Comparison of ENCODE assay signal across 13 cellular contexts in genomic region chr14:22476005-22476751, GRCh38.
DNase-seq lines count a peak whose midpoint lies in the region; ATAC-seq, FAIRE-seq and TF ChIP-seq lines count a peak whose summit lies in the region.
"Had no signal": no experiment of that assay in that cellular context is flagged by ENCODE, and none has a peak within 500 bp of the region (broad histone marks: within the 10 kb centered on the region; RNA-seq: fewer than 3 reads in every experiment).

No MANE protein-coding gene starts in this region.

- TF ChIP-seq POLR2A in H1 (IDR thresholded peaks at IDR 0.05; ENCODE audit: control extremely low read depth in 1 of 2, low read depth in 2 of 2, low read length in 2 of 2): no peak

- no peak for TF ChIP-seq RAD21 in H1 (IDR thresholded peaks at IDR 0.05 in 1 of 2, conservative IDR thresholded peaks at IDR 0.05 in 1 of 2; ENCODE audit: low read depth in 2 of 2, low read length in 2 of 2)

- peaks cover 2% of the 10 kb centered on the region for H3K4me1 Mint-ChIP-seq in activated naive CD4-positive, alpha-beta T cell treated with anti-CD3 and anti-CD28 coated beads, Interleukin-2, amount 50 U/mL, for 24 hours
- H3K4me1 Mint-ChIP-seq: central memory CD8-positive, alpha-beta T cell had no signal

- H3K79me1 ChIP-seq in H1 (ENCODE audit: low read depth, low read length): no peaks in the 10 kb centered on the region

- H3K9me3 ChIP-seq in Loucy (ENCODE audit: insufficient read depth, low read depth, low read length): no peaks in the 10 kb centered on the region
- no peaks in the 10 kb centered on the region for H3K9me3 ChIP-seq in H1 (ENCODE audit: insufficient read depth in 2 of 2, low read depth in 1 of 2, low read length in 1 of 2)

- no peak overlapping the region for H4K5ac ChIP-seq in H1 (ENCODE audit: insufficient read length, low read depth, low read length)

- no peak overlapping the region for H3K27ac Mint-ChIP-seq in activated naive CD4-positive, alpha-beta T cell treated with anti-CD3 and anti-CD28 coated beads, Interleukin-2, amount 50 U/mL, for 24 hours

- H2BK5ac ChIP-seq in H1 (ENCODE audit: low read depth, low read length): no peak overlapping the region

- H3K9me3 Mint-ChIP-seq in activated naive CD4-positive, alpha-beta T cell treated with anti-CD3 and anti-CD28 coated beads, Interleukin-2, amount 50 U/mL, for 24 hours: no peaks in the 10 kb centered on the region
- H3K9me3 Mint-ChIP-seq: central memory CD8-positive, alpha-beta T cell had no signal

- ATAC-seq in HG02798 (IDR thresholded peaks at IDR 0.05; ENCODE audit: poor library complexity, unreplicated experiment): no peak
- ATAC-seq in HG02973 (IDR thresholded peaks at IDR 0.05; ENCODE audit: unreplicated experiment): no peak

- no peak overlapping the region for H4K8ac ChIP-seq in H1 (ENCODE audit: extremely low read depth, insufficient read depth, low read length)

- no peaks in the 10 kb centered on the region for H3K27me3 Mint-ChIP-seq in activated naive CD4-positive, alpha-beta T cell treated with anti-CD3 and anti-CD28 coated beads, Interleukin-2, amount 50 U/mL, for 24 hours
- H3K27me3 Mint-ChIP-seq: central memory CD8-positive, alpha-beta T cell had no signal

- H3K27ac ChIP-seq in H1 (ENCODE audit: low read depth, low read length): no peak overlapping the region

- peaks cover 94% of the 10 kb centered on the region for H3K79me2 ChIP-seq in Loucy (ENCODE audit: insufficient read depth, low read length)
- no peaks in the 10 kb centered on the region for H3K79me2 ChIP-seq in H1 (ENCODE audit: control insufficient read depth in 1 of 2, insufficient read depth in 2 of 2, low read length in 2 of 2)

- H3K36me3 Mint-ChIP-seq in activated naive CD4-positive, alpha-beta T cell treated with anti-CD3 and anti-CD28 coated beads, Interleukin-2, amount 50 U/mL, for 24 hours: no peaks in the 10 kb centered on the region

- H3K23me2 ChIP-seq in H1 (ENCODE audit: low read depth, low read length): no peaks in the 10 kb centered on the region

- H3K4me1 ChIP-seq in Loucy (ENCODE audit: insufficient read depth, low read length, poor library complexity, severe bottlenecking) (peaks cover 96% of the 10 kb centered on the region), H1 (replicated peaks in 1 of 4; ENCODE audit: control insufficient read depth in 3 of 4, insufficient read depth in 4 of 4, low read length in 3 of 4) (peaks cover 0 to 10% (median 6%) of the 10 kb centered on the region in 4 experiments; a peak in 5 of 7 replicates)

- peaks cover 22% of the 10 kb centered on the region for H3K36me3 ChIP-seq in Loucy (ENCODE audit: insufficient read depth, low read length)
- H3K36me3 ChIP-seq in H1 (ENCODE audit: control insufficient read depth in 2 of 4, insufficient read depth in 4 of 4, low read length in 3 of 4): no peaks in the 10 kb centered on the region

- peak; percentile 26; the same call in 1 of the 2 replicates for TF ChIP-seq CTCF in Loucy (conservative IDR thresholded peaks at IDR 0.05; ENCODE audit: low read length)
- no peak for TF ChIP-seq CTCF in H1 (IDR thresholded peaks at IDR 0.05; ENCODE audit: control extremely low read depth in 1 of 3, insufficient read depth in 1 of 3, low read depth in 1 of 3, low read length in 3 of 3)

- no peak overlapping the region for H2BK120ac ChIP-seq in H1 (replicated peaks; ENCODE audit: low read depth, low read length)

- H4K20me1 ChIP-seq in Loucy (ENCODE audit: insufficient read depth, low read length, poor library complexity, severe bottlenecking): no peaks in the 10 kb centered on the region
- H4K20me1 ChIP-seq in H1 (replicated peaks in 1 of 2; ENCODE audit: control insufficient read depth in 1 of 2, insufficient read depth in 2 of 2, low read length in 2 of 2): no peaks in the 10 kb centered on the region

- H2BK20ac ChIP-seq in H1 (ENCODE audit: low read length): no peak overlapping the region

- H4K91ac ChIP-seq in H1 (replicated peaks; ENCODE audit: insufficient read length, low read length): peak overlapping the region; percentile 7

- no peak overlapping the region for H3K14ac ChIP-seq in H1 (ENCODE audit: insufficient read length)

- no peaks in the 10 kb centered on the region for H3K9me2 ChIP-seq in Loucy (replicated peaks; ENCODE audit: low read depth, low read length)

- POLR2A ChIA-PET in H1 (lab: Charles Lee; ENCODE audit: partially characterized antibody): no interaction called here

- 74% methylated on average over 5 of the region's 5 CpGs; no CpG with 5 or more reads in 1 of the 2 experiments for whole genome bisulfite sequencing in H1 (ENCODE audit: extremely low coverage in 1 of 2, insufficient coverage in 1 of 2, insufficient read length in 1 of 2, insufficient replicate concordance in 2 of 2, low coverage in 1 of 2, low lambda C conversion rate in 2 of 2, missing lambda C conversion rate in 1 of 2), 2 experiments

- H3K4me3 ChIP-seq in Loucy (ENCODE audit: low read length, poor library complexity, severe bottlenecking) (peak overlapping the region; percentile 77), H1 (ENCODE audit: extremely low read depth in 1 of 4, insufficient read depth in 2 of 4, low read depth in 3 of 4, low read length in 4 of 4) (no peak overlapping the region)

- peak overlapping the region; percentile 47 for H3K4me3 Mint-ChIP-seq in activated naive CD4-positive, alpha-beta T cell treated with anti-CD3 and anti-CD28 coated beads, Interleukin-2, amount 50 U/mL, for 24 hours
- H3K4me3 Mint-ChIP-seq: central memory CD8-positive, alpha-beta T cell had no signal

- H3K4me2 ChIP-seq in Loucy (ENCODE audit: low read depth, low read length, poor library complexity, severe bottlenecking) (peak overlapping the region; percentile 93), H1 (ENCODE audit: insufficient read depth in 1 of 2, low read depth in 2 of 2, low read length in 2 of 2) (no peak overlapping the region)

- H3K27me3 ChIP-seq in Loucy (ENCODE audit: insufficient read depth, low read length, poor library complexity, severe bottlenecking) (no peaks in the 10 kb centered on the region), H1 (replicated peaks in 1 of 4; ENCODE audit: control insufficient read depth in 3 of 4, extremely low read depth in 1 of 4, insufficient read depth in 3 of 4, low read length in 3 of 4) (no peaks in the 10 kb centered on the region; a peak in 1 of 7 replicates)

- no peak overlapping the region for H2BK12ac ChIP-seq in H1 (ENCODE audit: low read depth, low read length)

- peak overlapping the region; percentile 98 for H3K9ac ChIP-seq in Loucy (ENCODE audit: low read depth, low read length, poor library complexity, severe bottlenecking)
- no peak overlapping the region for H3K9ac ChIP-seq in H1 (replicated peaks in 1 of 4; ENCODE audit: extremely low read depth in 1 of 4, low read depth in 3 of 4, low read length in 3 of 4)

- no peak for FAIRE-seq in H1 (lab: Jason Lieb, UNC)

- TF ChIP-seq EP300 in H1 (IDR thresholded peaks at IDR 0.05; ENCODE audit: borderline replicate concordance in 1 of 2, low read depth in 2 of 2, low read length in 2 of 2): no peak

- CTCF ChIA-PET in H1 (lab: Charles Lee; ENCODE audit: partially characterized antibody): interaction anchor here (0.7 to 7.7 kb wide), 9 partner anchors 12 to 354 kb away, joined by 3 to 142 read pairs (median 4); no protein-coding TSS in a partner anchor

- no peak overlapping the region; the same call in 1 of the 2 replicates for H2AK5ac ChIP-seq in H1 (ENCODE audit: low read depth, low read length)

- H3K23ac ChIP-seq in H1 (ENCODE audit: insufficient read length): no peak overlapping the region

- no peak overlapping the region for H3K18ac ChIP-seq in H1 (ENCODE audit: extremely low read depth, low read length)

- H2AFZ ChIP-seq in Loucy (ENCODE audit: low read length) (no peak overlapping the region), H1 (ENCODE audit: low read length) (0 out of 2 replicates have a peak overlapping the region, but pooled peaks have one; percentile 27)

- no peak overlapping the region for H3K56ac ChIP-seq in H1 (replicated peaks; ENCODE audit: insufficient read length, low read depth, low read length)

- H2BK15ac ChIP-seq in H1 (ENCODE audit: low read length): no peak overlapping the region

- no peak overlapping the region for H3K4ac ChIP-seq in H1 (replicated peaks; ENCODE audit: insufficient read length, low read depth, low read length)

- no peak for DNase-seq in activated naive CD4-positive, alpha-beta T cell (lab: John Stamatoyannopoulos, UW)
- DNase-seq in H1 (ENCODE audit: low read depth in 1 of 2, low spot score in 2 of 2) (no peak), cortex of kidney (lab: John Stamatoyannopoulos, UW) (no peak)
- DNase-seq: amniotic stem cell, DMS153, NCI-H2107, NCI-H526, right cardiac atrium had no signal

- H3F3A ChIP-seq in Loucy (ENCODE audit: low read depth): no peaks in the 10 kb centered on the region

TF ChIP-seq in H1, 55 proteins besides CTCF, POLR2A, EP300 and RAD21:
- TF ChIP-seq NRF1 (IDR thresholded peaks at IDR 0.05; ENCODE audit: low read depth, low read length): no peak
- TF ChIP-seq EGR1 (IDR thresholded peaks at IDR 0.05; ENCODE audit: borderline replicate concordance, low read depth, low read length): no peak
- no peak for TF ChIP-seq KDM1A (IDR thresholded peaks at IDR 0.05; ENCODE audit: borderline replicate concordance, low read length)
- no peak for TF ChIP-seq MAX (IDR thresholded peaks at IDR 0.05)
- TF ChIP-seq JUN (IDR thresholded peaks at IDR 0.05; ENCODE audit: low read depth, low read length): no peak
TF ChIP-seq in H1: peak in this region for 0.
